Comparison of ENCODE assay signal across 20 cellular contexts in the genomic region with DNA sequence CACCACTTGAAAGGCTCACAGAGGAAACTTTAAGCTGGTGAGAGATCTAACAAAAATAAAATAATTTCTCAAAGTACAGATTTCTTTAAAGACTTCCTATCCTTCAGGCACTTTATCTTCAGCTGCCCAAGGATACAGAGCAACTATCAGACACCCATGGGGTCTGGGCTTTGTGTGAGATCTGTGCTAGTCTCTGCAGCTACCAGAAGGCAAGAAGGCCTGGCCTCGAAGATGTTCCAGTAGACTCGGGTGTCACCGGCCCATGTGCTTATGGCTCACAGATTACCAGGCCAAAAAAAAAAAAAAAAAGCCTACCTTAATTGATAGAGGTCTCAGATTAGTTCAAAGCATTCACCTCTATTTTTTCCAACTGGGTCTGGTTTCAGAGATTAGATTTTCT.
"Had no signal": no experiment of that assay in that cellular context is flagged by ENCODE, and none has a peak within 500 bp of the region (broad histone marks: within the 10 kb centered on the region; RNA-seq: fewer than 3 reads in every experiment).

No MANE protein-coding gene starts in this region.

- H3K9me3 ChIP-seq: esophagus squamous epithelium, mucosa of descending colon, pancreas, right lobe of liver, spleen had no signal

- H3K4me1 ChIP-seq: foreskin keratinocyte, pancreas, right lobe of liver had no signal

- H3K27me3 ChIP-seq: foreskin keratinocyte had no signal

- H3K36me3 ChIP-seq: esophagus squamous epithelium, neural progenitor cell, pancreas, right lobe of liver, spleen had no signal

- H3K9ac ChIP-seq: neural progenitor cell had no signal

- H2AFZ ChIP-seq: neural progenitor cell had no signal

- H3K4me2 ChIP-seq: neural progenitor cell had no signal

- DNase-seq: effector memory CD4-positive, alpha-beta T cell; esophagus squamous epithelium; foreskin keratinocyte; head of caudate nucleus; hippocampal formation; left colon; left ventricle myocardium superior; mucosa of descending colon; nucleus accumbens; pancreas; retina; right lobe of liver; spleen; stimulated activated CD4-positive, alpha-beta T cell treated with anti-CD3 and anti-CD28 coated beads, Interleukin-2, amount 100 ng/mL, for 24 hours; stimulated activated CD4-positive, alpha-beta T cell treated with anti-CD3 and anti-CD28 coated beads, Interleukin-4, amount 100 ng/mL, for 4 hours; stimulated activated naive B cell treated with anti-CD40 and anti-IgM and Interleukin-4, amounts not matched to agents 10 μg/mL and 1 μg/mL and 100 μg/mL, for 72 hours; stimulated activated naive CD8-positive, alpha-beta T cell treated with anti-CD3 and anti-CD28 coated beads, Interleukin-15, amount 100 ng/mL, for 72 hours had no signal

- H3K27ac ChIP-seq: foreskin keratinocyte, neural progenitor cell, pancreas, right lobe of liver, spleen had no signal

- H3K4me3 ChIP-seq: esophagus squamous epithelium, lung, mucosa of descending colon, neural progenitor cell, pancreas, right lobe of liver, spleen had no signal

- ATAC-seq: foreskin keratinocyte; left colon; left ventricle myocardium superior; mucosa of descending colon; natural killer cell treated with Interleukin-12 subunit alpha and Interleukin-12 subunit beta and Interleukin-15 and Interleukin-18, amount 100 ng/mL, for 72 hours; pancreas; right lobe of liver; stimulated activated naive B cell treated with anti-CD40 and anti-IgM and Interleukin-4, amounts not matched to agents 10 μg/mL and 1 μg/mL and 100 μg/mL, for 72 hours; stimulated activated naive CD8-positive, alpha-beta T cell treated with anti-CD3 and anti-CD28 coated beads, Interleukin-15, amount 100 ng/mL, for 72 hours had no signal
